In genomic region chr16:13839577-13839976, GRCh38 we compare ENCODE assay signal across 1 cellular context.
TF ChIP-seq lines count a peak whose summit lies in the region.

No MANE protein-coding gene starts in this region.

TF ChIP-seq in GM23338, 12 proteins besides CTCF, POLR2A, EP300 and RAD21:
- TF ChIP-seq ZNF462 (CRISPR knock-in tag; IDR thresholded peaks at IDR 0.05): no peak
- no peak for TF ChIP-seq POLR2AphosphoS5 (IDR thresholded peaks at IDR 0.05; ENCODE audit: low read depth)
- TF ChIP-seq, protein P1, sequence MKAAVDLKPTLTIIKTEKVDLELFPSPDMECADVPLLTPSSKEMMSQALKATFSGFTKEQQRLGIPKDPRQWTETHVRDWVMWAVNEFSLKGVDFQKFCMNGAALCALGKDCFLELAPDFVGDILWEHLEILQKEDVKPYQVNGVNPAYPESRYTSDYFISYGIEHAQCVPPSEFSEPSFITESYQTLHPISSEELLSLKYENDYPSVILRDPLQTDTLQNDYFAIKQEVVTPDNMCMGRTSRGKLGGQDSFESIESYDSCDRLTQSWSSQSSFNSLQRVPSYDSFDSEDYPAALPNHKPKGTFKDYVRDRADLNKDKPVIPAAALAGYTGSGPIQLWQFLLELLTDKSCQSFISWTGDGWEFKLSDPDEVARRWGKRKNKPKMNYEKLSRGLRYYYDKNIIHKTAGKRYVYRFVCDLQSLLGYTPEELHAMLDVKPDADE (IDR thresholded peaks at IDR 0.05): no peak
- no peak for TF ChIP-seq ZNF114 (CRISPR knock-in tag; IDR thresholded peaks at IDR 0.05)
- TF ChIP-seq ZNF331 (CRISPR knock-in tag; IDR thresholded peaks at IDR 0.05; ENCODE audit: low read depth): no peak
- no peak for TF ChIP-seq CREB1 (CRISPR knock-in tag; IDR thresholded peaks at IDR 0.05; ENCODE audit: low read depth)
- no peak for TF ChIP-seq EZH2 (IDR thresholded peaks at IDR 0.05; ENCODE audit: low read depth, unreplicated experiment)
- TF ChIP-seq EZH2phosphoT487 (IDR thresholded peaks at IDR 0.05; ENCODE audit: unreplicated experiment): no peak
- no peak for TF ChIP-seq STAT1 (IDR thresholded peaks at IDR 0.05; ENCODE audit: unreplicated experiment)
- no peak for TF ChIP-seq NANOG (IDR thresholded peaks at IDR 0.05; ENCODE audit: borderline replicate concordance)
- TF ChIP-seq JUNB (IDR thresholded peaks at IDR 0.05; ENCODE audit: unreplicated experiment): no peak
- TF ChIP-seq, protein P2, sequence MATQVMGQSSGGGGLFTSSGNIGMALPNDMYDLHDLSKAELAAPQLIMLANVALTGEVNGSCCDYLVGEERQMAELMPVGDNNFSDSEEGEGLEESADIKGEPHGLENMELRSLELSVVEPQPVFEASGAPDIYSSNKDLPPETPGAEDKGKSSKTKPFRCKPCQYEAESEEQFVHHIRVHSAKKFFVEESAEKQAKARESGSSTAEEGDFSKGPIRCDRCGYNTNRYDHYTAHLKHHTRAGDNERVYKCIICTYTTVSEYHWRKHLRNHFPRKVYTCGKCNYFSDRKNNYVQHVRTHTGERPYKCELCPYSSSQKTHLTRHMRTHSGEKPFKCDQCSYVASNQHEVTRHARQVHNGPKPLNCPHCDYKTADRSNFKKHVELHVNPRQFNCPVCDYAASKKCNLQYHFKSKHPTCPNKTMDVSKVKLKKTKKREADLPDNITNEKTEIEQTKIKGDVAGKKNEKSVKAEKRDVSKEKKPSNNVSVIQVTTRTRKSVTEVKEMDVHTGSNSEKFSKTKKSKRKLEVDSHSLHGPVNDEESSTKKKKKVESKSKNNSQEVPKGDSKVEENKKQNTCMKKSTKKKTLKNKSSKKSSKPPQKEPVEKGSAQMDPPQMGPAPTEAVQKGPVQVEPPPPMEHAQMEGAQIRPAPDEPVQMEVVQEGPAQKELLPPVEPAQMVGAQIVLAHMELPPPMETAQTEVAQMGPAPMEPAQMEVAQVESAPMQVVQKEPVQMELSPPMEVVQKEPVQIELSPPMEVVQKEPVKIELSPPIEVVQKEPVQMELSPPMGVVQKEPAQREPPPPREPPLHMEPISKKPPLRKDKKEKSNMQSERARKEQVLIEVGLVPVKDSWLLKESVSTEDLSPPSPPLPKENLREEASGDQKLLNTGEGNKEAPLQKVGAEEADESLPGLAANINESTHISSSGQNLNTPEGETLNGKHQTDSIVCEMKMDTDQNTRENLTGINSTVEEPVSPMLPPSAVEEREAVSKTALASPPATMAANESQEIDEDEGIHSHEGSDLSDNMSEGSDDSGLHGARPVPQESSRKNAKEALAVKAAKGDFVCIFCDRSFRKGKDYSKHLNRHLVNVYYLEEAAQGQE (IDR thresholded peaks at IDR 0.05; ENCODE audit: unreplicated experiment): no peak
